ENCODE assay signal across 1 cellular context in the genomic region with DNA sequence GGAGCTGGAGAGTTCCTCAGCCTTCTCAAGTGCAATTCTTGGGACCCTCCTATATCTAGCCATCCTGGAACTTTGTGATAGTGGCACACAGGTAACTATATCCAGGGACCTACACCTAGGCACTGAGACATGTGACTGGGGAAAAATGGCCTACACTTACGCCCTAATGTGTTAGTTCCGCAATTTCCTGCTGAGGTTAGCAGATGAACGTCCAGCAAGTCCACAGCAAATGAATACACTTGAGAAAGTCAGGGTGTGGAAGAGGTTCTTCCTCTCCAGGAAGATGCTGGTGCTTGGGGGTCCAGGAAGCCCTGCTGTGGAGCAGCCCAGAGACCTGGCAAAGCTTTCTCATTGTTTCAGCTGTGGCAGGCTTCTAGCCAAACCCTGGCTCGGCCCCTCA.
TF ChIP-seq lines count a peak whose summit lies in the region.

No MANE protein-coding gene starts in this region.

TF ChIP-seq in HEK293T, 16 proteins besides CTCF, POLR2A, EP300 and RAD21 (continued from another document):
- no peak for TF ChIP-seq NFRKB (IDR thresholded peaks at IDR 0.05)
